Comparison of ENCODE assay signal across 8 cellular contexts in genomic region chr2:24123212-24124002, GRCh38. TPM values are rescaled to one million over a fixed set of nuclear protein-coding genes. Genes with fewer than 3 reads are reported as not detected.
DNase-seq lines count a peak whose midpoint lies in the region; ATAC-seq and TF ChIP-seq lines count a peak whose summit lies in the region.

TSS of gene FAM228B (plus strand) at chr2:24123469. CDS start at chr2:24124362, 893 bp downstream.
A gene with protein sequence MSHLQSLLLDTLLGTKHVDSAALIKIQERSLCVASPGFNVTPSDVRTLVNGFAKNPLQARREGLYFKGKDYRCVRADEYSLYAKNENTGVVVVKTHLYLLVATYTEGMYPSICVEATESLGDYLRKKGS (minus strand): TSS chr2:24123334. CDS start chr2:24122535, 799 bp downstream.

- H3K79me2 ChIP-seq in KMS-11 (ENCODE audit: insufficient read depth, low read depth) (no peaks in the 10 kb centered on the region), neural progenitor cell (ENCODE audit: low read depth) (peaks cover 4% of the 10 kb centered on the region)

- H3K4me2 ChIP-seq in KMS-11 (peak within 1 kb of the TSS; percentile 86), neural progenitor cell (peak within 1 kb of the TSS; percentile 83)

- H3K27me3 ChIP-seq in KMS-11 (ENCODE audit: insufficient read depth, low read depth) (no peaks in the 10 kb centered on the region), neural progenitor cell (no peaks in the 10 kb centered on the region)

- H3K4me3 ChIP-seq in KMS-11 (IDR thresholded peaks at IDR 0.05; ENCODE audit: insufficient read depth, low read depth, low read length) (peak within 1 kb of the TSS; percentile 79), foreskin fibroblast (ENCODE audit: low read depth in 1 of 2, low read length in 2 of 2) (peak within 1 kb of the TSS; percentile 69 to 85), neural progenitor cell (peak within 1 kb of the TSS; percentile 65)

- H3K27ac Mint-ChIP-seq in neural progenitor cell: peak within 1 kb of the TSS; percentile 46

- H3K4me1 ChIP-seq in KMS-11 (ENCODE audit: low read depth, poor library complexity, severe bottlenecking): peaks cover 20% of the 10 kb centered on the region
- peaks cover 25% of the 10 kb centered on the region for H3K4me1 ChIP-seq in neural progenitor cell

- H3K4me1 Mint-ChIP-seq in neural progenitor cell: peaks cover 21% of the 10 kb centered on the region

- H3F3A ChIP-seq in neural progenitor cell (ENCODE audit: low read depth): peaks cover 18% of the 10 kb centered on the region

- H3K27me3 Mint-ChIP-seq in neural progenitor cell (ENCODE audit: insufficient read depth, low read depth): peaks cover 5% of the 10 kb centered on the region

- H3K9me3 Mint-ChIP-seq in neural progenitor cell: peaks cover 3% of the 10 kb centered on the region

- peak; percentile 90 for DNase-seq in EH (ENCODE audit: low read depth)
- DNase-seq in RPMI7951 (ENCODE audit: low read depth): peak; percentile 89
- peak; percentile 41 for DNase-seq in activated gamma-delta T cell (lab: John Stamatoyannopoulos, UW)
- DNase-seq in foreskin fibroblast: peak; percentile 78 to 91
- DNase-seq in neural progenitor cell (ENCODE audit: low spot score): peak; percentile 86
- peak; percentile 53 to 93 (median 79) for DNase-seq in substantia nigra (lab: John Stamatoyannopoulos, UW)

- H3K27ac ChIP-seq in KMS-11 (peak within 1 kb of the TSS; percentile 70), neural progenitor cell (no peak within 1 kb of the TSS), substantia nigra (ENCODE audit: low read depth, low read length, poor library complexity, severe bottlenecking) (peak within 1 kb of the TSS; percentile 89)

- H3K9ac ChIP-seq in KMS-11 (peak within 1 kb of the TSS; percentile 68), neural progenitor cell (peak within 1 kb of the TSS; percentile 50)

- H3K36me3 Mint-ChIP-seq in neural progenitor cell: no peaks in the 10 kb centered on the region

- H3K9me3 ChIP-seq in neural progenitor cell (ENCODE audit: low read depth): no peaks in the 10 kb centered on the region

- H3K4me3 Mint-ChIP-seq in neural progenitor cell: peak within 1 kb of the TSS; percentile 88

- ATAC-seq in GM21786 (IDR thresholded peaks at IDR 0.05; ENCODE audit: unreplicated experiment): peak; percentile 90

- H2AFZ ChIP-seq in KMS-11 (ENCODE audit: low read depth) (peak within 1 kb of the TSS; percentile 85), neural progenitor cell (replicated peaks) (peak within 1 kb of the TSS; percentile 80)

- H4K20me1 ChIP-seq in KMS-11 (ENCODE audit: insufficient read depth) (no peaks in the 10 kb centered on the region), neural progenitor cell (ENCODE audit: low read depth) (no peaks in the 10 kb centered on the region)

- no peak for TF ChIP-seq CTCF in KMS-11 (conservative IDR thresholded peaks at IDR 0.05; ENCODE audit: low read depth, low read length)
- no peak for TF ChIP-seq CTCF in foreskin fibroblast (IDR thresholded peaks at IDR 0.05; ENCODE audit: low read depth, low read length)
- no peak for TF ChIP-seq CTCF in neural progenitor cell (IDR thresholded peaks at IDR 0.05)

- H3K36me3 ChIP-seq in KMS-11 (ENCODE audit: insufficient read depth) (no peaks in the 10 kb centered on the region), neural progenitor cell (no peaks in the 10 kb centered on the region)

RNA-seq across cellular contexts. Expression of gene FAM228B, which starts in this region (rescaled TPM):
- total RNA-seq in RPMI7951 (2014; rRNA removed; shearing (Covaris generic)): 3.5 and 3.7 TPM in 2 replicates
- total RNA-seq in neural progenitor cell (ENCODE audit: low replicate concordance): 27.1 and 31.2 TPM in 2 replicates

RNA-seq across cellular contexts. Expression of the second gene that starts in this region (rescaled TPM):
- total RNA-seq in RPMI7951 (2014; rRNA removed; shearing (Covaris generic)): 2.4 and 3.4 TPM in 2 replicates
- 0.21 and 0.43 TPM in 2 replicates for total RNA-seq in neural progenitor cell (ENCODE audit: low replicate concordance)
